Comparison of ENCODE assay signal across 8 cellular contexts in the genomic region with DNA sequence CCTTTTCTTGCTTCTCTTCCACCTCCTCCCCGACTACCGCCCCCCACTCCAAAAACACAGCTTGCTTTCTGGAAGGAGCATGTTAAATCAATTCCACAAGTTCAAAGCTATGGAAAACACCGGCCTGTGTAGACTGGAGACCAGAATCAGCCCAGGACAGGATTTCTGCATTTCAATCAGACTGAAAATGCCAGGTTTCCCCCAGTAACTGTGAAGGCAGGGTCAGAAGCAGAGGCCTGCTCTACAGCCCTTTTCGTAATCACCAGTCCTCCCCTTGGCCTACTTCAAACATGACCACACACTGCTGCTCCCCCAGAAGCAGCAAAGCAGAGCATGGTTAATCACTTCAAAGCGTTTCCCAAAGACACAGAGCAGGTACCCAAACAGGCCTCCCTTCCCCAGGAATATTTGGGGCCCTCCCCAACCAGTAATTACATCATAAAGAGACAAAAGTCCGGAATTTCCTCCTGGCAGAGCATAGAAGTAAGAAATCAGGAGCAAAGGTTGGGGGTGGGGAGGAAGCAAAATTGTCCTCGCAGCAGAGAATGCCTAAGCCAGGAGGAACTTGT. TPM values are rescaled to one million over a fixed set of nuclear protein-coding genes. Genes with fewer than 3 reads are reported as not detected.
A peak's percentile ranks its signal among the peaks of the same experiment; 100 is the strongest.
DNase-seq lines count a peak whose midpoint lies in the region; ATAC-seq and TF ChIP-seq lines count a peak whose summit lies in the region.

No MANE protein-coding gene starts in this region.

- peak; percentile 37 to 62 (median 52) for ATAC-seq in right lobe of liver
- peak; percentile 54 to 58 for ATAC-seq in upper lobe of left lung (ENCODE audit: low FRiP score in 2 of 2)

- H3K27ac ChIP-seq in right lobe of liver = peak overlapping the region; percentile 83 to 99 (median 89)
- peak overlapping the region; percentile 93 to 99 (median 98) for H3K27ac ChIP-seq in upper lobe of left lung

- no peaks in the 10 kb centered on the region for H3K36me3 ChIP-seq in right lobe of liver
- H3K36me3 ChIP-seq in upper lobe of left lung = no peaks in the 10 kb centered on the region

- TF ChIP-seq CTCF in AG09309 (IDR thresholded peaks at IDR 0.05; ENCODE audit: control insufficient read depth, insufficient read depth, low read depth, low read length, missing control alignments) (no peak), right lobe of liver (IDR thresholded peaks at IDR 0.05) (no peak), upper lobe of left lung (IDR thresholded peaks at IDR 0.05) (no peak)

- H3K4me3 ChIP-seq in AG09309 (ENCODE audit: control insufficient read depth, low read depth, low read length) (peak overlapping the region; percentile 19), right lobe of liver (peak overlapping the region in 2 of 3 donors; percentile 15 to 20), upper lobe of left lung (peak overlapping the region in 2 of 4 donors; percentile 22)

- peaks cover 0 to 53% (median 27%) of the 10 kb centered on the region in 4 donors for H3K4me1 ChIP-seq in right lobe of liver
- H3K4me1 ChIP-seq in upper lobe of left lung = peaks cover 73 to 94% (median 81%) of the 10 kb centered on the region in 4 donors

- TF ChIP-seq EP300 in upper lobe of left lung (IDR thresholded peaks at IDR 0.05) = no peak

- TF ChIP-seq POLR2A in right lobe of liver (IDR thresholded peaks at IDR 0.05) = no peak
- no peak for TF ChIP-seq POLR2A in upper lobe of left lung (IDR thresholded peaks at IDR 0.05)

- H3K9me3 ChIP-seq in right lobe of liver (no peaks in the 10 kb centered on the region), upper lobe of left lung (no peaks in the 10 kb centered on the region)

- intact Hi-C loops in right lobe of liver (cut with DNase I) = no loop called here

- H3K27me3 ChIP-seq in right lobe of liver (no peaks in the 10 kb centered on the region), upper lobe of left lung (no peaks in the 10 kb centered on the region)

- 20% methylated on average over 7 of the region's 7 CpGs for WGBS in right lobe of liver (ENCODE audit: insufficient coverage, low coverage, low lambda C conversion rate, missing lambda C conversion rate)
- 27 to 31% methylated on average over 7 of the region's 7 CpGs for WGBS in upper lobe of left lung, 2 donors

- DNase-seq in AG09309 (ENCODE audit: low read depth) (no peak), M059J (ENCODE audit: low read depth) (peak; percentile 88), cerebellum (ENCODE audit: low spot score) (peak; percentile 32), right lobe of liver (peak in 1 of 3 donors; percentile 68), upper lobe of left lung (peak in 1 of 2 donors; percentile 52), H4 (ENCODE audit: low spot score) (no peak), GM19240 (ENCODE audit: insufficient read length, low spot score) (no peak), NCI-H1930 (lab: John Stamatoyannopoulos, UW) (no peak)

RNA-seq across cellular contexts. Expression of gene ZMYND8, which starts 38.4 kb away (rescaled TPM):
- 23.6 and 49.6 TPM in 2 replicates for total RNA-seq in M059J (2014; rRNA removed; shearing (Covaris generic))
- total RNA-seq in cerebellum = 39.7 TPM
- 10 to 100 TPM in 5 of 6 experiments, 1 to 10 TPM in 1; 7.8 to 25.7 (median 13.8) TPM for total RNA-seq in right lobe of liver
- total RNA-seq in upper lobe of left lung = 100 to 1,000 TPM in 1 of 6 donors, 10 to 100 TPM in 5; 24.6 to 120 (median 51.8) TPM
- 9.0 and 11.7 TPM in 2 replicates for total RNA-seq in H4 (2014; rRNA removed; shearing (Covaris generic))

Comparison
In these comparisons a context has a peak if more than half of its experiments do, and no peak if none do; other contexts are left out.
1. DNase-seq: peak in M059J (single experiment) and cerebellum (single experiment); none in AG09309 (single experiment), H4 (single experiment), GM19240 (single experiment) and NCI-H1930 (0 of 2).